In the genomic region with DNA sequence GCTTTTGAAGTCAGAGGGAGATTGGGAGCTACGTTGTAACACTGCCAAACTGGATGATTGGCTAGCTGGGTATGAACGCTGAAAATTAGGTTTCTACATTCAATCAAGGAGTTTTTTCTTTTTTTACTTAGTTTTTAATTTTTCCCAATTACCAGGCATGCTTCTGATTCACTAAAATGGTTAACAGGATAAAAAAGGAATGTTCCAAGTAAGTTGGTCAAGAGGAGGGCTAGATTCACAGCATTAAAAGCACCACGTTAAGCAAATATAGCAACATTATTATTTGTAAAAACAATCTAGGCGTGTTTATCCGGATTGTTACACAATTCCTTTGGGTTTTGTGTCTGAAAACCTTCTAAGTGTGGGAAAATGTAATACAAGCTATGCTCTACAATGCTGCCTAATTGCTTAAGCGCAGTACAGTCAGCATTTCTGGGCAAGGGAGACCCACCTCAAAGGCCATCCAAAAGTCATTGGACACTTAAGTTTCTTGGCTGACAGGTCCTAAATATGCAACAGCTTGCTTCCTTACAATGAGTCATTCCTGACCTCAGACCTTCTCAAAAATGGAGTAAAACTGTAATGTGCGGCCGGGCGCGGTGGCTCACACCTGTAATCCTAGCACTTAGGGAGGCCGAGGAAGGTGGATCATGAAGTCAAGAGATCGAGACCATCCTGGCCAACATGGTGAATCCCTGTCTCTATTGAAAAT, we compare ENCODE assay signal across 8 cellular contexts. TPM values are rescaled to one million over a fixed set of nuclear protein-coding genes. Genes with fewer than 3 reads are reported as not detected.
DNase-seq lines count a peak whose midpoint lies in the region; ATAC-seq, FAIRE-seq and TF ChIP-seq lines count a peak whose summit lies in the region.

No MANE protein-coding gene starts in this region.

- TF ChIP-seq EP300 in stomach (IDR thresholded peaks at IDR 0.05) = no peak

- ATAC-seq in HG03342 (IDR thresholded peaks at IDR 0.05; ENCODE audit: unreplicated experiment) = no peak
- ATAC-seq in GM18517 (IDR thresholded peaks at IDR 0.05; ENCODE audit: unreplicated experiment) = no peak

- TF ChIP-seq CTCF in astrocyte of the spinal cord (IDR thresholded peaks at IDR 0.05; ENCODE audit: low read depth, low read length) = no peak
- TF ChIP-seq CTCF in kidney (IDR thresholded peaks at IDR 0.05; ENCODE audit: borderline replicate concordance, extremely low read depth, insufficient read depth) = no peak
- no peak for TF ChIP-seq CTCF in stomach (IDR thresholded peaks at IDR 0.05)

- H3K9me3 ChIP-seq in kidney (ENCODE audit: control insufficient read depth in 1 of 2, low read length in 2 of 2) (no peaks in the 10 kb centered on the region), stomach (no peaks in the 10 kb centered on the region)

- peak overlapping the region; percentile 99 for H3K4me3 ChIP-seq in astrocyte of the spinal cord (ENCODE audit: low read depth, low read length)
- H3K4me3 ChIP-seq in kidney (ENCODE audit: low read length in 2 of 2) = peak overlapping the region; percentile 96 to 98
- H3K4me3 ChIP-seq in stomach = peak overlapping the region; percentile 82 to 97 (median 92)

- WGBS in stomach, 5 donors = 12 to 15% (median 14%) methylated on average over 12 of the region's 12 CpGs

- H3K4me1 ChIP-seq in kidney (ENCODE audit: control insufficient read depth in 1 of 2, insufficient read depth in 1 of 2, low read depth in 1 of 2, low read length in 2 of 2) = peaks cover 4 to 13% of the 10 kb centered on the region in 2 donors
- peaks cover 42 to 64% (median 58%) of the 10 kb centered on the region in 4 donors for H3K4me1 ChIP-seq in stomach

- no peak for FAIRE-seq in kidney (lab: Jason Lieb, UNC)

- TF ChIP-seq POLR2A in stomach (IDR thresholded peaks at IDR 0.05) = no peak

- intact Hi-C loops in kidney (cut with DNase I) = no loop called here
- intact Hi-C loops in stomach (cut with DNase I; ENCODE audit: low total_unique reads) = no loop called here

- H3K27ac ChIP-seq in kidney (ENCODE audit: low read depth in 2 of 2, low read length in 2 of 2) (peak overlapping the region in 1 of 2 donors; percentile 80), stomach (peak overlapping the region; percentile 82 to 94 (median 87))

- H3K9ac ChIP-seq in kidney (ENCODE audit: low read length in 2 of 2) = peak overlapping the region; percentile 95

- no peaks in the 10 kb centered on the region for H3K27me3 ChIP-seq in stomach

- H3K36me3 ChIP-seq in kidney (ENCODE audit: control insufficient read depth in 1 of 2, insufficient read depth in 2 of 2, low read length in 2 of 2) (peaks cover 15 to 27% of the 10 kb centered on the region in 2 donors), stomach (peaks cover 37 to 45% (median 39%) of the 10 kb centered on the region in 4 donors)

- peak; percentile 66 for DNase-seq in EH (ENCODE audit: low read depth)
- DNase-seq in NOMO-1 treated with dmso at 0.1 percent for 144 hours (lab: John Stamatoyannopoulos, UW; ENCODE audit: unreplicated experiment) = peak; percentile 19
- peak; percentile 76 for DNase-seq in astrocyte of the spinal cord (ENCODE audit: low read depth, low spot score)
- no peak for DNase-seq in kidney
- DNase-seq in stomach = no peak
- DNase-seq in NCI-H2107 (lab: John Stamatoyannopoulos, UW) = no peak

- in situ Hi-C loops in astrocyte of the spinal cord (cut with HindIII; ENCODE audit: low sequenced_read_pairs) = no loop called here

RNA-seq across cellular contexts. Expression of a gene that starts 1.2 kb away (rescaled TPM):
- total RNA-seq in kidney (1,384 TPM), stomach (1,000 to 10,000 TPM; 1,405 to 2,743 (median 1,647) TPM)
- polyA plus RNA-seq in kidney (ENCODE audit: insufficient read depth, low read depth, low replicate concordance) (1,654 TPM), stomach (1,000 to 10,000 TPM; 3,548 to 5,463 (median 4,617) TPM)

RNA-seq across cellular contexts. Expression of a gene that starts 5.2 kb away (rescaled TPM):
- total RNA-seq in kidney (77.6 TPM), stomach (100 to 1,000 TPM in 4 of 5 donors, 10 to 100 TPM in 1; 84.0 to 226 (median 130) TPM)
- polyA plus RNA-seq in kidney (ENCODE audit: insufficient read depth, low read depth, low replicate concordance) (12.2 TPM), stomach (10 to 100 TPM in 2 of 3 donors, 1 to 10 TPM in 1; 8.7 to 14.5 (median 14.1) TPM)

Comparison
In these comparisons a context has a peak if more than half of its experiments do, and no peak if none do; other contexts are left out.
1. DNase-seq: peak in EH (single experiment), NOMO-1 treated with dmso at 0.1 percent for 144 hours (single experiment) and astrocyte of the spinal cord (single experiment); none in kidney (single experiment), stomach (single experiment) and NCI-H2107 (single experiment).
2. Peak in every context shown above with its lines, with median percentiles within 50 percentile points of each other: H3K4me3 ChIP-seq.